19 cellular contexts compared by ENCODE assay signal in genomic region chr17:17748604-17749003, GRCh38.
A peak's percentile ranks its signal among the peaks of the same experiment; 100 is the strongest.
DNase-seq lines count a peak whose midpoint lies in the region; ATAC-seq, FAIRE-seq and TF ChIP-seq lines count a peak whose summit lies in the region.
"Had no signal": no experiment of that assay in that cellular context is flagged by ENCODE, and none has a peak within 500 bp of the region (broad histone marks: within the 10 kb centered on the region; RNA-seq: fewer than 3 reads in every experiment).

No MANE protein-coding gene starts in this region.

- no peaks in the 10 kb centered on the region for H3K9me2 ChIP-seq in OCI-LY7 (ENCODE audit: insufficient read depth, low read length)

- no peak overlapping the region for H4K5ac ChIP-seq in H1 (ENCODE audit: insufficient read length, low read depth, low read length)

- BruUV-seq in OCI-LY7 (replicated peaks; lab: Mats Ljungman, UMichigan): no TSS peak

- peak overlapping the region; percentile 5 for H3K27ac Mint-ChIP-seq in activated naive CD4-positive, alpha-beta T cell treated with anti-CD3 and anti-CD28 coated beads, Interleukin-2, amount 10 ng/mL, durations not matched to agents 7 days and 5 days
- no peak overlapping the region for H3K27ac Mint-ChIP-seq in activated naive CD4-positive, alpha-beta T cell treated with anti-CD3 and anti-CD28 coated beads for 36 hours

- no peak for TF ChIP-seq CTCF in OCI-LY7 (conservative IDR thresholded peaks at IDR 0.05; ENCODE audit: low read length)
- TF ChIP-seq CTCF in H1 (IDR thresholded peaks at IDR 0.05; ENCODE audit: control extremely low read depth in 1 of 3, insufficient read depth in 1 of 3, low read depth in 1 of 3, low read length in 3 of 3): no peak
- TF ChIP-seq CTCF in spleen (IDR thresholded peaks at IDR 0.05 in 8 of 11, conservative IDR thresholded peaks at IDR 0.05 in 3 of 11): no peak

- intact Hi-C loops in activated naive CD4-positive, alpha-beta T cell treated with anti-CD3 and anti-CD28 coated beads for 36 hours (cut with micrococcal nuclease): no loop called here
- intact Hi-C loops in OCI-LY7 (cut with micrococcal nuclease; ENCODE audit: unreplicated experiment) (no loop called here), spleen (cut with DNase I; ENCODE audit: low total_unique reads) (loop anchor here (10.0 kb wide), 1 partner anchor 46 kb away; no protein-coding TSS in a partner anchor)

- no peak overlapping the region for H3K4ac ChIP-seq in H1 (replicated peaks; ENCODE audit: insufficient read length, low read depth, low read length)

- H3K79me1 ChIP-seq in H1 (ENCODE audit: low read depth, low read length): no peaks in the 10 kb centered on the region

- DNase-seq in activated naive CD4-positive, alpha-beta T cell treated with anti-CD3 and anti-CD28 coated beads, Interleukin-2, amount 10 ng/mL, durations not matched to agents 7 days and 5 days: no peak
- no peak for DNase-seq in activated naive CD4-positive, alpha-beta T cell treated with anti-CD3 and anti-CD28 coated beads for 36 hours
- DNase-seq in OCI-LY7 (ENCODE audit: low spot score): no peak
- no peak for DNase-seq in H1 (ENCODE audit: low read depth in 1 of 2, low spot score in 2 of 2)
- no peak for DNase-seq in spleen
- DNase-seq in NCI-H2171 treated with DMSO at 0.1 percent for 48 hours (lab: John Stamatoyannopoulos, UW): no peak
- no peak for DNase-seq in NCI-H774 (lab: John Stamatoyannopoulos, UW)
- DNase-seq: activated CD4-positive, alpha-beta T cell treated with anti-CD3 and anti-CD28 coated beads, Interleukin-2, amount 50 U/mL, for 1 hour; GDM1; GM23248; MG63; SHP77; stimulated activated CD4-positive, alpha-beta T cell treated with anti-CD3 and anti-CD28 coated beads, Interleukin-2, amount 100 ng/mL, for 48 hours; T1000; upper lobe of left lung had no signal

- peak overlapping the region; percentile 5 for H4K91ac ChIP-seq in H1 (replicated peaks; ENCODE audit: insufficient read length, low read length)

- TF ChIP-seq EP300 in H1 (IDR thresholded peaks at IDR 0.05; ENCODE audit: borderline replicate concordance in 1 of 2, low read depth in 2 of 2, low read length in 2 of 2): no peak

- peaks cover 3% of the 10 kb centered on the region for H3K36me3 Mint-ChIP-seq in activated naive CD4-positive, alpha-beta T cell treated with anti-CD3 and anti-CD28 coated beads, Interleukin-2, amount 10 ng/mL, durations not matched to agents 7 days and 5 days
- H3K36me3 Mint-ChIP-seq in activated naive CD4-positive, alpha-beta T cell treated with anti-CD3 and anti-CD28 coated beads for 36 hours (ENCODE audit: low read depth): no peaks in the 10 kb centered on the region

- H3K4me1 Mint-ChIP-seq in activated naive CD4-positive, alpha-beta T cell treated with anti-CD3 and anti-CD28 coated beads, Interleukin-2, amount 10 ng/mL, durations not matched to agents 7 days and 5 days: peaks cover 48% of the 10 kb centered on the region
- peaks cover 46% of the 10 kb centered on the region for H3K4me1 Mint-ChIP-seq in activated naive CD4-positive, alpha-beta T cell treated with anti-CD3 and anti-CD28 coated beads for 36 hours (ENCODE audit: low read depth)

- no peaks in the 10 kb centered on the region for H3K27me3 Mint-ChIP-seq in activated naive CD4-positive, alpha-beta T cell treated with anti-CD3 and anti-CD28 coated beads, Interleukin-2, amount 10 ng/mL, durations not matched to agents 7 days and 5 days
- no peaks in the 10 kb centered on the region for H3K27me3 Mint-ChIP-seq in activated naive CD4-positive, alpha-beta T cell treated with anti-CD3 and anti-CD28 coated beads for 36 hours (ENCODE audit: low read depth)
- H3K27me3 Mint-ChIP-seq: activated T-helper 17 cell treated with anti-CD3 and anti-CD28 coated beads, Interleukin-2, amount 50 U/mL, for 72 hours had no signal

- no peaks in the 10 kb centered on the region; the same call in 1 of the 2 replicates for H3K36me3 ChIP-seq in OCI-LY7 (ENCODE audit: insufficient read depth, low read length)
- no peaks in the 10 kb centered on the region for H3K36me3 ChIP-seq in H1 (ENCODE audit: control insufficient read depth in 2 of 4, insufficient read depth in 4 of 4, low read length in 3 of 4)
- peaks cover 0 to 5% (median 0%) of the 10 kb centered on the region in 6 donors for H3K36me3 ChIP-seq in spleen
- H3K36me3 ChIP-seq: MG63, upper lobe of left lung had no signal

- H4K8ac ChIP-seq in H1 (ENCODE audit: extremely low read depth, insufficient read depth, low read length): no peak overlapping the region

- no peaks in the 10 kb centered on the region for H4K20me1 ChIP-seq in OCI-LY7 (ENCODE audit: insufficient read depth, low read length)
- no peaks in the 10 kb centered on the region for H4K20me1 ChIP-seq in H1 (replicated peaks in 1 of 2; ENCODE audit: control insufficient read depth in 1 of 2, insufficient read depth in 2 of 2, low read length in 2 of 2)

- H3K9me3 ChIP-seq in OCI-LY7 (ENCODE audit: low read length) (no peaks in the 10 kb centered on the region), H1 (ENCODE audit: insufficient read depth in 2 of 2, low read depth in 1 of 2, low read length in 1 of 2) (no peaks in the 10 kb centered on the region), spleen (no peaks in the 10 kb centered on the region)
- H3K9me3 ChIP-seq: MG63, upper lobe of left lung had no signal

- no peaks in the 10 kb centered on the region for H3K23me2 ChIP-seq in H1 (ENCODE audit: low read depth, low read length)

- peak overlapping the region; percentile 13; the same call in 1 of the 2 replicates for H2BK12ac ChIP-seq in H1 (ENCODE audit: low read depth, low read length)

- no peaks in the 10 kb centered on the region for H3K9me3 Mint-ChIP-seq in activated naive CD4-positive, alpha-beta T cell treated with anti-CD3 and anti-CD28 coated beads, Interleukin-2, amount 10 ng/mL, durations not matched to agents 7 days and 5 days
- no peaks in the 10 kb centered on the region for H3K9me3 Mint-ChIP-seq in activated naive CD4-positive, alpha-beta T cell treated with anti-CD3 and anti-CD28 coated beads for 36 hours
- H3K9me3 Mint-ChIP-seq: activated T-helper 17 cell treated with anti-CD3 and anti-CD28 coated beads, Interleukin-2, amount 50 U/mL, for 72 hours; neural crest cell had no signal

- TF ChIP-seq RAD21 in H1 (IDR thresholded peaks at IDR 0.05 in 1 of 2, conservative IDR thresholded peaks at IDR 0.05 in 1 of 2; ENCODE audit: low read depth in 2 of 2, low read length in 2 of 2): no peak

- H3K4me2 ChIP-seq in OCI-LY7 (ENCODE audit: low read length) (peak overlapping the region; percentile 87), H1 (ENCODE audit: insufficient read depth in 1 of 2, low read depth in 2 of 2, low read length in 2 of 2) (no peak overlapping the region; a peak in 1 of 4 replicates)

- H3K79me2 ChIP-seq in OCI-LY7 (ENCODE audit: insufficient read depth, low read depth, low read length) (peaks cover 12% of the 10 kb centered on the region), H1 (ENCODE audit: control insufficient read depth in 1 of 2, insufficient read depth in 2 of 2, low read length in 2 of 2) (no peaks in the 10 kb centered on the region)

- H3K4me1 ChIP-seq in OCI-LY7 (ENCODE audit: insufficient read depth, low read length, poor library complexity, severe bottlenecking) (peaks cover 63% of the 10 kb centered on the region), H1 (replicated peaks in 1 of 4; ENCODE audit: control insufficient read depth in 3 of 4, insufficient read depth in 4 of 4, low read length in 3 of 4) (peaks cover 5 to 34% (median 21%) of the 10 kb centered on the region in 4 experiments), spleen (peaks cover 37 to 93% (median 69%) of the 10 kb centered on the region in 6 donors)

- FAIRE-seq in H1 (lab: Jason Lieb, UNC): no peak

- H3K27ac ChIP-seq in OCI-LY7 (ENCODE audit: low read depth, low read length, poor library complexity, severe bottlenecking): peak overlapping the region; percentile 90
- H3K27ac ChIP-seq in H1 (ENCODE audit: low read depth, low read length): no peak overlapping the region
- peak overlapping the region in 6 of 8 donors; percentile 24 to 93 (median 88) for H3K27ac ChIP-seq in spleen
- H3K27ac ChIP-seq: GM23248 had no signal

- no peak overlapping the region for H2AK5ac ChIP-seq in H1 (ENCODE audit: low read depth, low read length)

- H3K14ac ChIP-seq in H1 (ENCODE audit: insufficient read length): no peak overlapping the region

- H2AFZ ChIP-seq in OCI-LY7 (ENCODE audit: low read length) (no peak overlapping the region), H1 (ENCODE audit: low read length) (no peak overlapping the region)
- H2AFZ ChIP-seq: GM23248 had no signal

- H2BK20ac ChIP-seq in H1 (ENCODE audit: low read length): 0 out of 2 replicates have a peak overlapping the region, but pooled peaks have one; percentile 35

- no peak for ATAC-seq in HG03159 (IDR thresholded peaks at IDR 0.05; ENCODE audit: unreplicated experiment)
- ATAC-seq: activated T-helper 17 cell treated with anti-CD3 and anti-CD28 coated beads, Interleukin-2, amount 50 U/mL, for 72 hours; sciatic nerve had no signal

- no peak for TF ChIP-seq POLR2A in H1 (IDR thresholded peaks at IDR 0.05; ENCODE audit: control extremely low read depth in 1 of 2, low read depth in 2 of 2, low read length in 2 of 2)
- TF ChIP-seq POLR2A in spleen (IDR thresholded peaks at IDR 0.05): no peak

- POLR2A ChIA-PET in OCI-LY7 (lab: Charles Lee): interaction anchor here (2.2 kb wide), 1 partner anchor 17 kb away, joined by 5 read pairs; no protein-coding TSS in a partner anchor
- POLR2A ChIA-PET in H1 (lab: Charles Lee; ENCODE audit: partially characterized antibody): interaction anchor here (0.7 to 2.5 kb wide), 5 partner anchors 8 to 87 kb away, joined by 3 to 13 read pairs (median 3); no protein-coding TSS in a partner anchor

- no peak overlapping the region for H3K56ac ChIP-seq in H1 (replicated peaks; ENCODE audit: insufficient read length, low read depth, low read length)

- H3K27me3 ChIP-seq in H1 (replicated peaks in 1 of 4; ENCODE audit: control insufficient read depth in 3 of 4, extremely low read depth in 1 of 4, insufficient read depth in 3 of 4, low read length in 3 of 4) (no peaks in the 10 kb centered on the region; a peak in 1 of 7 replicates), spleen (replicated peaks in 1 of 7) (no peaks in the 10 kb centered on the region)
- H3K27me3 ChIP-seq: MG63, upper lobe of left lung had no signal

- no peak overlapping the region for H2BK5ac ChIP-seq in H1 (ENCODE audit: low read depth, low read length)

- no peak overlapping the region for H3K23ac ChIP-seq in H1 (ENCODE audit: insufficient read length)

- H2BK15ac ChIP-seq in H1 (ENCODE audit: low read length): no peak overlapping the region

- no peak overlapping the region for H2BK120ac ChIP-seq in H1 (replicated peaks; ENCODE audit: low read depth, low read length)

- no peak overlapping the region for H3K9ac ChIP-seq in H1 (replicated peaks in 1 of 4; ENCODE audit: extremely low read depth in 1 of 4, low read depth in 3 of 4, low read length in 3 of 4)
- H3K9ac ChIP-seq: GM23248 had no signal

- WGBS in H1 (ENCODE audit: extremely low coverage in 1 of 2, insufficient coverage in 1 of 2, insufficient read length in 1 of 2, insufficient replicate concordance in 2 of 2, low coverage in 1 of 2, low lambda C conversion rate in 2 of 2, missing lambda C conversion rate in 1 of 2), 2 experiments: 79% methylated on average over 7 of the region's 8 CpGs; no CpG with 5 or more reads in 1 of the 2 experiments
- 82 to 94% (median 86%) methylated on average over 8 of the region's 8 CpGs for WGBS in spleen, 5 donors

- H3K18ac ChIP-seq in H1 (ENCODE audit: extremely low read depth, low read length): no peak overlapping the region

- H3K4me3 ChIP-seq in OCI-LY7 (ENCODE audit: low read depth, low read length, poor library complexity, severe bottlenecking) (no peak overlapping the region), H1 (ENCODE audit: extremely low read depth in 1 of 4, insufficient read depth in 2 of 4, low read depth in 3 of 4, low read length in 4 of 4) (no peak overlapping the region), spleen (peak overlapping the region in 5 of 8 donors; percentile 1 to 54 (median 20))
- H3K4me3 ChIP-seq: GM23248, MG63, upper lobe of left lung had no signal

- CTCF ChIA-PET in activated naive CD4-positive, alpha-beta T cell treated with anti-CD3 and anti-CD28 coated beads, Interleukin-2, amount 10 ng/mL, durations not matched to agents 7 days and 5 days (lab: Charles Lee): interaction anchor here (1.0 to 1.9 kb wide), 2 partner anchors 9 to 69 kb away, joined by 3 to 4 read pairs; no protein-coding TSS in a partner anchor
- CTCF ChIA-PET in activated naive CD4-positive, alpha-beta T cell treated with anti-CD3 and anti-CD28 coated beads for 36 hours (lab: Charles Lee): interaction anchor here (1.6 kb wide), 1 partner anchor 146 kb away, joined by 3 read pairs; no protein-coding TSS in a partner anchor
- CTCF ChIA-PET in OCI-LY7 (lab: Charles Lee; ENCODE audit: unreplicated experiment) (no interaction called here), H1 (lab: Charles Lee; ENCODE audit: partially characterized antibody) (interaction anchor here (0.8 to 5.2 kb wide), 25 partner anchors 7 to 277 kb away, joined by 3 to 47 read pairs (median 4); no protein-coding TSS in a partner anchor)

- H3K4me3 Mint-ChIP-seq in activated naive CD4-positive, alpha-beta T cell treated with anti-CD3 and anti-CD28 coated beads, Interleukin-2, amount 10 ng/mL, durations not matched to agents 7 days and 5 days: no peak overlapping the region
- no peak overlapping the region for H3K4me3 Mint-ChIP-seq in activated naive CD4-positive, alpha-beta T cell treated with anti-CD3 and anti-CD28 coated beads for 36 hours
- H3K4me3 Mint-ChIP-seq: neural crest cell had no signal

Comparison
In these comparisons a context has a peak if more than half of its experiments do, and no peak if none do; other contexts are left out.
1. H3K4me3 ChIP-seq: peak in spleen (5 of 8); none in OCI-LY7 (single experiment) and H1 (0 of 4).